Comparison of ENCODE assay signal across 15 cellular contexts in genomic region chr21:38306833-38307232, GRCh38. TPM values are rescaled to one million over a fixed set of nuclear protein-coding genes. Genes with fewer than 3 reads are reported as not detected.
DNase-seq lines count a peak whose midpoint lies in the region; ATAC-seq and TF ChIP-seq lines count a peak whose summit lies in the region.
"Had no signal": no experiment of that assay in that cellular context is flagged by ENCODE, and none has a peak within 500 bp of the region (broad histone marks: within the 10 kb centered on the region; RNA-seq: fewer than 3 reads in every experiment).

No MANE protein-coding gene starts in this region.

- no peak for TF ChIP-seq POLR2A in esophagus squamous epithelium (IDR thresholded peaks at IDR 0.05)

- intact Hi-C loops in CD4-positive, alpha-beta T cell (cut with DNase I, micrococcal nuclease): loop anchor here (1.0 to 2.0 kb wide), 3 partner anchors 14 to 62 kb away; no protein-coding TSS in a partner anchor
- intact Hi-C loops in esophagus squamous epithelium (cut with DNase I) (no loop called here), posterior cingulate gyrus (cut with DNase I) (no loop called here)

- H3K27me3 ChIP-seq in CD4-positive, alpha-beta T cell (ENCODE audit: control insufficient read depth, insufficient read depth, low read length): no peaks in the 10 kb centered on the region
- H3K27me3 ChIP-seq in esophagus squamous epithelium (no peaks in the 10 kb centered on the region), osteoblast (ENCODE audit: insufficient read depth, low read length) (no peaks in the 10 kb centered on the region)

- peaks cover 7 to 51% (median 20%) of the 10 kb centered on the region in 3 donors for H3K4me1 ChIP-seq in esophagus squamous epithelium
- peaks cover 53% of the 10 kb centered on the region for H3K4me1 ChIP-seq in osteoblast (ENCODE audit: insufficient read depth, low read length)

- H3K4me3 ChIP-seq in esophagus squamous epithelium (peak overlapping the region in 1 of 4 donors; percentile 5), osteoblast (ENCODE audit: insufficient read depth, low read length) (peak overlapping the region; percentile 20)
- H3K4me3 ChIP-seq: GM12878 had no signal

- peak; percentile 19 for ATAC-seq in CD4-positive, alpha-beta T cell (ENCODE audit: poor library complexity)
- ATAC-seq in GM18870 (IDR thresholded peaks at IDR 0.05; ENCODE audit: unreplicated experiment) (no peak), GM21390 (IDR thresholded peaks at IDR 0.05; ENCODE audit: unreplicated experiment) (no peak)
- ATAC-seq: GM12878 had no signal

- H3K27me3 Mint-ChIP-seq in CD4-positive, alpha-beta T cell: no peaks in the 10 kb centered on the region
- H3K27me3 Mint-ChIP-seq: activated B cell treated with CpG ODN at 0.5 μM for 24 hours had no signal

- no peaks in the 10 kb centered on the region for H3K9me3 Mint-ChIP-seq in CD4-positive, alpha-beta T cell
- H3K9me3 Mint-ChIP-seq: activated B cell treated with CpG ODN at 0.5 μM for 24 hours had no signal

- peak overlapping the region; percentile 62 for H3K4me2 ChIP-seq in osteoblast (ENCODE audit: insufficient read depth, low read length)

- peaks cover 22% of the 10 kb centered on the region for H3K4me1 Mint-ChIP-seq in CD4-positive, alpha-beta T cell (ENCODE audit: low read depth)
- H3K4me1 Mint-ChIP-seq: activated B cell treated with CpG ODN at 0.5 μM for 24 hours had no signal

- no peaks in the 10 kb centered on the region for H3K36me3 Mint-ChIP-seq in CD4-positive, alpha-beta T cell (ENCODE audit: low read depth)

- H3K36me3 ChIP-seq in esophagus squamous epithelium: peaks cover 0 to 2% (median 0%) of the 10 kb centered on the region in 3 donors
- H3K36me3 ChIP-seq in osteoblast (ENCODE audit: insufficient read depth, low read length): no peaks in the 10 kb centered on the region

- no peak overlapping the region for H3K27ac ChIP-seq in CD4-positive, alpha-beta T cell (ENCODE audit: low read depth, low read length)
- H3K27ac ChIP-seq in esophagus squamous epithelium (peak overlapping the region in 3 of 4 donors; percentile 6 to 54 (median 43)), osteoblast (ENCODE audit: low read depth, low read length) (peak overlapping the region; percentile 95)

- TF ChIP-seq CTCF in CD4-positive, alpha-beta T cell (IDR thresholded peaks at IDR 0.05): no peak
- TF ChIP-seq CTCF in esophagus squamous epithelium (IDR thresholded peaks at IDR 0.05) (no peak), osteoblast (IDR thresholded peaks at IDR 0.05; ENCODE audit: extremely low read depth, low read depth, low read length) (no peak)

- WGBS in esophagus squamous epithelium, 2 donors: 41 to 50% methylated on average over 2 of the region's 2 CpGs

- H3K79me2 ChIP-seq in osteoblast (ENCODE audit: insufficient read depth, low read length): no peaks in the 10 kb centered on the region

- CTCF ChIA-PET in CD4-positive, alpha-beta T cell (lab: Charles Lee): interaction anchor here (0.6 to 1.7 kb wide), 3 partner anchors 13 to 28 kb away, joined by 3 to 5 read pairs (median 4); no protein-coding TSS in a partner anchor

- H3K9me3 ChIP-seq in CD4-positive, alpha-beta T cell (ENCODE audit: control insufficient read depth, low read length): no peaks in the 10 kb centered on the region
- no peaks in the 10 kb centered on the region for H3K9me3 ChIP-seq in esophagus squamous epithelium
- no peaks in the 10 kb centered on the region for H3K9me3 ChIP-seq in osteoblast (ENCODE audit: low read depth, low read length)

- peak overlapping the region; percentile 86 for H3K27ac Mint-ChIP-seq in CD4-positive, alpha-beta T cell
- H3K27ac Mint-ChIP-seq: activated B cell treated with CpG ODN at 0.5 μM for 24 hours had no signal

- POLR2A ChIA-PET in CD4-positive, alpha-beta T cell (lab: Charles Lee): interaction anchor here (0.8 to 2.2 kb wide), 6 partner anchors 11 to 876 kb away, joined by 3 to 9 read pairs (median 5); partner anchors contain the start of gene PSMG1

- H3K4me3 Mint-ChIP-seq in CD4-positive, alpha-beta T cell: no peak overlapping the region
- H3K4me3 Mint-ChIP-seq: activated B cell treated with CpG ODN at 0.5 μM for 24 hours had no signal

- no peaks in the 10 kb centered on the region for H4K20me1 ChIP-seq in osteoblast (ENCODE audit: insufficient read depth, low read length)

- no peak overlapping the region for H2AFZ ChIP-seq in osteoblast (ENCODE audit: low read length)

- no peak for DNase-seq in CD4-positive, alpha-beta T cell
- DNase-seq in RPMI7951 (ENCODE audit: low read depth) (peak; percentile 89), esophagus squamous epithelium (lab: John Stamatoyannopoulos, UW) (no peak), osteoblast (ENCODE audit: insufficient read length, low spot score, missing footprints) (peak; percentile 86), posterior cingulate gyrus (no peak), SK-N-DZ (ENCODE audit: low spot score) (no peak)
- DNase-seq: activated B cell treated with CpG ODN at 0.5 μM for 24 hours; activated T-cell treated with anti-CD3 and anti-CD28 coated beads, Interleukin-2, amount 50 U/mL, for 48 hours; Karpas-422; midbrain; NCI-H2171 treated with DMSO at 0.1 percent for 48 hours; retina had no signal

RNA-seq across cellular contexts. Expression of gene KCNJ15, which starts 50.0 kb away (rescaled TPM):
- total RNA-seq in CD4-positive, alpha-beta T cell: under 1 TPM in 1 of 2 experiments, not detected in 1; 0.19 TPM
- 13.2 and 18.9 TPM in 2 replicates for total RNA-seq in RPMI7951 (2014; rRNA removed; shearing (Covaris generic))
- total RNA-seq in esophagus squamous epithelium (10 to 100 TPM in 3 of 4 donors, 1 to 10 TPM in 1; 8.1 to 17.8 (median 15.8) TPM), osteoblast (10.0 and 10.1 TPM in 2 replicates)
- polyA plus RNA-seq in SK-N-DZ (2014; cell fraction: cytosol; rRNA removed): 0.24 and 0.31 TPM in 2 replicates
- 0.22 and 1.7 TPM in 2 replicates for polyA plus RNA-seq in SK-N-DZ (2014; cell fraction: nucleus; rRNA removed)
- total RNA-seq: activated B cell treated with CpG ODN at 0.5 μM for 24 hours had no signal

Comparison
In these comparisons a context has a peak if more than half of its experiments do, and no peak if none do; other contexts are left out.
1. DNase-seq: peak in RPMI7951 (single experiment) and osteoblast (single experiment); none in CD4-positive, alpha-beta T cell (0 of 10), esophagus squamous epithelium (single experiment), posterior cingulate gyrus (0 of 10) and SK-N-DZ (single experiment).
2. intact Hi-C loops: an anchor here in CD4-positive, alpha-beta T cell (1.0 to 2.0 kb wide); none called in esophagus squamous epithelium and posterior cingulate gyrus.